In genomic region chr5:139711067-139711851, GRCh38 we compare ENCODE assay signal across 8 cellular contexts.
A peak's percentile ranks its signal among the peaks of the same experiment; 100 is the strongest.
DNase-seq lines count a peak whose midpoint lies in the region; ATAC-seq and TF ChIP-seq lines count a peak whose summit lies in the region.

No MANE protein-coding gene starts in this region.

- no peak overlapping the region for H3K27ac Mint-ChIP-seq in endothelial cell (ENCODE audit: unreplicated experiment)

- no peaks in the 10 kb centered on the region for H3K36me3 ChIP-seq in mucosa of rectum (ENCODE audit: control insufficient read depth in 2 of 2, insufficient read depth in 2 of 2, low read length in 2 of 2)

- peaks cover 22% of the 10 kb centered on the region for H3K4me1 Mint-ChIP-seq in endothelial cell (ENCODE audit: unreplicated experiment)

- peaks cover 14 to 23% of the 10 kb centered on the region in 2 donors for H3K27me3 ChIP-seq in mucosa of rectum (ENCODE audit: control insufficient read depth in 2 of 2, insufficient read depth in 2 of 2, low read length in 2 of 2)

- no peak for TF ChIP-seq CTCF in endothelial cell (IDR thresholded peaks at IDR 0.05; ENCODE audit: unreplicated experiment)

- H3K4me3 Mint-ChIP-seq in endothelial cell (ENCODE audit: unreplicated experiment) = peak overlapping the region; percentile 59

- no peak overlapping the region for H3K27ac ChIP-seq in mucosa of rectum (ENCODE audit: low read depth in 2 of 2, low read length in 2 of 2)

- H3K4me1 ChIP-seq in mucosa of rectum (ENCODE audit: control insufficient read depth in 2 of 2, insufficient read depth in 2 of 2, low read length in 2 of 2) = peaks cover 18 to 21% of the 10 kb centered on the region in 2 donors

- no peak overlapping the region for H3K9ac ChIP-seq in mucosa of rectum (ENCODE audit: low read depth in 1 of 2, low read length in 2 of 2)

- peaks cover 28% of the 10 kb centered on the region for H3K27me3 Mint-ChIP-seq in endothelial cell (ENCODE audit: unreplicated experiment)

- no peaks in the 10 kb centered on the region for H3K9me3 ChIP-seq in mucosa of rectum (ENCODE audit: control insufficient read depth in 2 of 2, low read length in 2 of 2)

- no peaks in the 10 kb centered on the region for H3K9me3 Mint-ChIP-seq in endothelial cell (ENCODE audit: unreplicated experiment)

- DNase-seq in AML-193 (lab: John Stamatoyannopoulos, UW) (peak; percentile 11 to 40), NCI-H446 (lab: John Stamatoyannopoulos, UW) (peak; percentile 36 to 84), endothelial cell (ENCODE audit: low spot score) (peak; percentile 57)
- peak; percentile 82 for DNase-seq in activated CD8-positive, alpha-beta memory T cell treated with anti-CD3 and anti-CD28 coated beads for 24 hours
- peak; percentile 44 for DNase-seq in stimulated activated naive CD4-positive, alpha-beta T cell treated with Interleukin-2 at 50 U/mL for 16 hours (lab: John Stamatoyannopoulos, UW)

- peaks cover 2% of the 10 kb centered on the region for H3K36me3 Mint-ChIP-seq in endothelial cell (ENCODE audit: low read depth, unreplicated experiment)

- ATAC-seq in GM21447 (IDR thresholded peaks at IDR 0.05; ENCODE audit: unreplicated experiment) (peak; percentile 57), GM19328 (IDR thresholded peaks at IDR 0.05; ENCODE audit: unreplicated experiment) (no peak)

- H3K4me3 ChIP-seq in mucosa of rectum (ENCODE audit: low read length in 2 of 2) = peak overlapping the region; percentile 43 to 62

Comparison
In these comparisons a context has a peak if more than half of its experiments do, and no peak if none do; other contexts are left out.
1. DNase-seq: peak in every context shown above with its lines; median percentile 82 in activated CD8-positive, alpha-beta memory T cell treated with anti-CD3 and anti-CD28 coated beads for 24 hours; 60 in NCI-H446; 57 in endothelial cell; 44 in stimulated activated naive CD4-positive, alpha-beta T cell treated with Interleukin-2 at 50 U/mL for 16 hours; 26 in AML-193.